In the genomic region with DNA sequence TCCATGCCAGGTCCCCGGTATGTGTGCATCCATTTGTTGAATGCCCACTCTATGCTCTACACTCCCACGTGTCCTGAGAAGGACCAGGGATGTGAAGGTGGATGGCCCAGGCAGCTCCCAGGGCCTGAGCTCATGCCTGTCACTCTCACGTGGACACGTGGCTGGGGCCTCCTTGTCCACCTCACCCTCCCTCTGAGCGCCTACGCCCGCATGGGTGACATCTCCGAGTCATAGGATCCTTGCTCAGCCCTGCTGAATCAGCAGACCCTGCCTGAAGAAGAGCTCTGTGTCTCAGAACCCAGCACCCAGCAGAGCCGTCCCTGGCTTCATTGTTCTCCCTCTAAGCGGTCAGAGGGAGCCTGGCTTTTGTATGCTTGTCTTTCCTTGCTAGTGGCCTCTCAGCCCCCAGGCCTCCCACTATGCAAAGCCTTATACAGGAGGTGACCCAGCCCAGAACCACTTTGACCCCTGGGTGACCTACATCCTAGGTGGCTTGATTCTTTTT, we compare ENCODE assay signal across 1 cellular context.
TF ChIP-seq lines count a peak whose summit lies in the region.

No MANE protein-coding gene starts in this region.

TF ChIP-seq in K562, 482 proteins besides CTCF, POLR2A, EP300 and RAD21 (continued from another document and continues in another):
- TF ChIP-seq E4F1 (CRISPR knock-in tag; IDR thresholded peaks at IDR 0.05; ENCODE audit: borderline replicate concordance) (no peak), GATAD2B (IDR thresholded peaks at IDR 0.05; ENCODE audit: borderline replicate concordance) (no peak), JUN (IDR thresholded peaks at IDR 0.05; ENCODE audit: borderline replicate concordance, low read depth, low read length) (peak; percentile 65), JUN (CRISPR knock-in tag; IDR thresholded peaks at IDR 0.05; ENCODE audit: borderline replicate concordance) (no peak), SMAD4 (CRISPR knock-in tag; conservative IDR thresholded peaks at IDR 0.05) (no peak), CREB1 (IDR thresholded peaks at IDR 0.05) (no peak), CREB1 (CRISPR knock-in tag; IDR thresholded peaks at IDR 0.05) (peak; percentile 31; the same call in 1 of the 2 replicates), COPS2 (conservative IDR thresholded peaks at IDR 0.05) (no peak), KLF10 (CRISPR knock-in tag; IDR thresholded peaks at IDR 0.05) (no peak), PML (IDR thresholded peaks at IDR 0.05; ENCODE audit: low read length) (no peak), SLC30A9 (CRISPR knock-in tag; IDR thresholded peaks at IDR 0.05) (no peak), SRF (CRISPR knock-in tag; IDR thresholded peaks at IDR 0.05) (no peak), ATF4 (CRISPR knock-in tag; IDR thresholded peaks at IDR 0.05) (no peak), RBM25 (IDR thresholded peaks at IDR 0.05; ENCODE audit: low read depth, low read length, severe bottlenecking) (no peak), CCAR2 (IDR thresholded peaks at IDR 0.05; ENCODE audit: low read depth, low read length) (no peak), POLR2G (IDR thresholded peaks at IDR 0.05; ENCODE audit: low read depth, low read length) (no peak), POLR2AphosphoS2 (IDR thresholded peaks at IDR 0.05; ENCODE audit: low read length) (no peak), FUS (optimal IDR thresholded peaks at IDR 0.05; ENCODE audit: low read depth, low read length) (no peak), ZNF175 (CRISPR knock-in tag; IDR thresholded peaks at IDR 0.05; ENCODE audit: low read depth) (no peak), SUPT5H (IDR thresholded peaks at IDR 0.05) (no peak), KLF16 (IDR thresholded peaks at IDR 0.05) (no peak), HEY1 (CRISPR knock-in tag; IDR thresholded peaks at IDR 0.05; ENCODE audit: borderline replicate concordance) (no peak)
- TF ChIP-seq, protein P1, sequence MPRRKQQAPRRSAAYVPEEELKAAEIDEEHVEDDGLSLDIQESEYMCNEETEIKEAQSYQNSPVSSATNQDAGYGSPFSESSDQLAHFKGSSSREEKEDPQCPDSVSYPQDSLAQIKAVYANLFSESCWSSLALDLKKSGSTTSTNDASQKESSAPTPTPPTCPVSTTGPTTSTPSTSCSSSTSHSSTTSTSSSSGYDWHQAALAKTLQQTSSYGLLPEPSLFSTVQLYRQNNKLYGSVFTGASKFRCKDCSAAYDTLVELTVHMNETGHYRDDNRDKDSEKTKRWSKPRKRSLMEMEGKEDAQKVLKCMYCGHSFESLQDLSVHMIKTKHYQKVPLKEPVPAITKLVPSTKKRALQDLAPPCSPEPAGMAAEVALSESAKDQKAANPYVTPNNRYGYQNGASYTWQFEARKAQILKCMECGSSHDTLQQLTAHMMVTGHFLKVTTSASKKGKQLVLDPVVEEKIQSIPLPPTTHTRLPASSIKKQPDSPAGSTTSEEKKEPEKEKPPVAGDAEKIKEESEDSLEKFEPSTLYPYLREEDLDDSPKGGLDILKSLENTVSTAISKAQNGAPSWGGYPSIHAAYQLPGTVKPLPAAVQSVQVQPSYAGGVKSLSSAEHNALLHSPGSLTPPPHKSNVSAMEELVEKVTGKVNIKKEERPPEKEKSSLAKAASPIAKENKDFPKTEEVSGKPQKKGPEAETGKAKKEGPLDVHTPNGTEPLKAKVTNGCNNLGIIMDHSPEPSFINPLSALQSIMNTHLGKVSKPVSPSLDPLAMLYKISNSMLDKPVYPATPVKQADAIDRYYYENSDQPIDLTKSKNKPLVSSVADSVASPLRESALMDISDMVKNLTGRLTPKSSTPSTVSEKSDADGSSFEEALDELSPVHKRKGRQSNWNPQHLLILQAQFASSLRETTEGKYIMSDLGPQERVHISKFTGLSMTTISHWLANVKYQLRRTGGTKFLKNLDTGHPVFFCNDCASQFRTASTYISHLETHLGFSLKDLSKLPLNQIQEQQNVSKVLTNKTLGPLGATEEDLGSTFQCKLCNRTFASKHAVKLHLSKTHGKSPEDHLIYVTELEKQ (CRISPR knock-in tag; IDR thresholded peaks at IDR 0.05) = no peak
- TF ChIP-seq, protein P2, sequence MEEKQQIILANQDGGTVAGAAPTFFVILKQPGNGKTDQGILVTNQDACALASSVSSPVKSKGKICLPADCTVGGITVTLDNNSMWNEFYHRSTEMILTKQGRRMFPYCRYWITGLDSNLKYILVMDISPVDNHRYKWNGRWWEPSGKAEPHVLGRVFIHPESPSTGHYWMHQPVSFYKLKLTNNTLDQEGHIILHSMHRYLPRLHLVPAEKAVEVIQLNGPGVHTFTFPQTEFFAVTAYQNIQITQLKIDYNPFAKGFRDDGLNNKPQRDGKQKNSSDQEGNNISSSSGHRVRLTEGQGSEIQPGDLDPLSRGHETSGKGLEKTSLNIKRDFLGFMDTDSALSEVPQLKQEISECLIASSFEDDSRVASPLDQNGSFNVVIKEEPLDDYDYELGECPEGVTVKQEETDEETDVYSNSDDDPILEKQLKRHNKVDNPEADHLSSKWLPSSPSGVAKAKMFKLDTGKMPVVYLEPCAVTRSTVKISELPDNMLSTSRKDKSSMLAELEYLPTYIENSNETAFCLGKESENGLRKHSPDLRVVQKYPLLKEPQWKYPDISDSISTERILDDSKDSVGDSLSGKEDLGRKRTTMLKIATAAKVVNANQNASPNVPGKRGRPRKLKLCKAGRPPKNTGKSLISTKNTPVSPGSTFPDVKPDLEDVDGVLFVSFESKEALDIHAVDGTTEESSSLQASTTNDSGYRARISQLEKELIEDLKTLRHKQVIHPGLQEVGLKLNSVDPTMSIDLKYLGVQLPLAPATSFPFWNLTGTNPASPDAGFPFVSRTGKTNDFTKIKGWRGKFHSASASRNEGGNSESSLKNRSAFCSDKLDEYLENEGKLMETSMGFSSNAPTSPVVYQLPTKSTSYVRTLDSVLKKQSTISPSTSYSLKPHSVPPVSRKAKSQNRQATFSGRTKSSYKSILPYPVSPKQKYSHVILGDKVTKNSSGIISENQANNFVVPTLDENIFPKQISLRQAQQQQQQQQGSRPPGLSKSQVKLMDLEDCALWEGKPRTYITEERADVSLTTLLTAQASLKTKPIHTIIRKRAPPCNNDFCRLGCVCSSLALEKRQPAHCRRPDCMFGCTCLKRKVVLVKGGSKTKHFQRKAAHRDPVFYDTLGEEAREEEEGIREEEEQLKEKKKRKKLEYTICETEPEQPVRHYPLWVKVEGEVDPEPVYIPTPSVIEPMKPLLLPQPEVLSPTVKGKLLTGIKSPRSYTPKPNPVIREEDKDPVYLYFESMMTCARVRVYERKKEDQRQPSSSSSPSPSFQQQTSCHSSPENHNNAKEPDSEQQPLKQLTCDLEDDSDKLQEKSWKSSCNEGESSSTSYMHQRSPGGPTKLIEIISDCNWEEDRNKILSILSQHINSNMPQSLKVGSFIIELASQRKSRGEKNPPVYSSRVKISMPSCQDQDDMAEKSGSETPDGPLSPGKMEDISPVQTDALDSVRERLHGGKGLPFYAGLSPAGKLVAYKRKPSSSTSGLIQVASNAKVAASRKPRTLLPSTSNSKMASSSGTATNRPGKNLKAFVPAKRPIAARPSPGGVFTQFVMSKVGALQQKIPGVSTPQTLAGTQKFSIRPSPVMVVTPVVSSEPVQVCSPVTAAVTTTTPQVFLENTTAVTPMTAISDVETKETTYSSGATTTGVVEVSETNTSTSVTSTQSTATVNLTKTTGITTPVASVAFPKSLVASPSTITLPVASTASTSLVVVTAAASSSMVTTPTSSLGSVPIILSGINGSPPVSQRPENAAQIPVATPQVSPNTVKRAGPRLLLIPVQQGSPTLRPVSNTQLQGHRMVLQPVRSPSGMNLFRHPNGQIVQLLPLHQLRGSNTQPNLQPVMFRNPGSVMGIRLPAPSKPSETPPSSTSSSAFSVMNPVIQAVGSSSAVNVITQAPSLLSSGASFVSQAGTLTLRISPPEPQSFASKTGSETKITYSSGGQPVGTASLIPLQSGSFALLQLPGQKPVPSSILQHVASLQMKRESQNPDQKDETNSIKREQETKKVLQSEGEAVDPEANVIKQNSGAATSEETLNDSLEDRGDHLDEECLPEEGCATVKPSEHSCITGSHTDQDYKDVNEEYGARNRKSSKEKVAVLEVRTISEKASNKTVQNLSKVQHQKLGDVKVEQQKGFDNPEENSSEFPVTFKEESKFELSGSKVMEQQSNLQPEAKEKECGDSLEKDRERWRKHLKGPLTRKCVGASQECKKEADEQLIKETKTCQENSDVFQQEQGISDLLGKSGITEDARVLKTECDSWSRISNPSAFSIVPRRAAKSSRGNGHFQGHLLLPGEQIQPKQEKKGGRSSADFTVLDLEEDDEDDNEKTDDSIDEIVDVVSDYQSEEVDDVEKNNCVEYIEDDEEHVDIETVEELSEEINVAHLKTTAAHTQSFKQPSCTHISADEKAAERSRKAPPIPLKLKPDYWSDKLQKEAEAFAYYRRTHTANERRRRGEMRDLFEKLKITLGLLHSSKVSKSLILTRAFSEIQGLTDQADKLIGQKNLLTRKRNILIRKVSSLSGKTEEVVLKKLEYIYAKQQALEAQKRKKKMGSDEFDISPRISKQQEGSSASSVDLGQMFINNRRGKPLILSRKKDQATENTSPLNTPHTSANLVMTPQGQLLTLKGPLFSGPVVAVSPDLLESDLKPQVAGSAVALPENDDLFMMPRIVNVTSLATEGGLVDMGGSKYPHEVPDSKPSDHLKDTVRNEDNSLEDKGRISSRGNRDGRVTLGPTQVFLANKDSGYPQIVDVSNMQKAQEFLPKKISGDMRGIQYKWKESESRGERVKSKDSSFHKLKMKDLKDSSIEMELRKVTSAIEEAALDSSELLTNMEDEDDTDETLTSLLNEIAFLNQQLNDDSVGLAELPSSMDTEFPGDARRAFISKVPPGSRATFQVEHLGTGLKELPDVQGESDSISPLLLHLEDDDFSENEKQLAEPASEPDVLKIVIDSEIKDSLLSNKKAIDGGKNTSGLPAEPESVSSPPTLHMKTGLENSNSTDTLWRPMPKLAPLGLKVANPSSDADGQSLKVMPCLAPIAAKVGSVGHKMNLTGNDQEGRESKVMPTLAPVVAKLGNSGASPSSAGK (IDR thresholded peaks at IDR 0.05) = no peak; the same call in 1 of the 2 replicates
- TF ChIP-seq, protein P3, sequence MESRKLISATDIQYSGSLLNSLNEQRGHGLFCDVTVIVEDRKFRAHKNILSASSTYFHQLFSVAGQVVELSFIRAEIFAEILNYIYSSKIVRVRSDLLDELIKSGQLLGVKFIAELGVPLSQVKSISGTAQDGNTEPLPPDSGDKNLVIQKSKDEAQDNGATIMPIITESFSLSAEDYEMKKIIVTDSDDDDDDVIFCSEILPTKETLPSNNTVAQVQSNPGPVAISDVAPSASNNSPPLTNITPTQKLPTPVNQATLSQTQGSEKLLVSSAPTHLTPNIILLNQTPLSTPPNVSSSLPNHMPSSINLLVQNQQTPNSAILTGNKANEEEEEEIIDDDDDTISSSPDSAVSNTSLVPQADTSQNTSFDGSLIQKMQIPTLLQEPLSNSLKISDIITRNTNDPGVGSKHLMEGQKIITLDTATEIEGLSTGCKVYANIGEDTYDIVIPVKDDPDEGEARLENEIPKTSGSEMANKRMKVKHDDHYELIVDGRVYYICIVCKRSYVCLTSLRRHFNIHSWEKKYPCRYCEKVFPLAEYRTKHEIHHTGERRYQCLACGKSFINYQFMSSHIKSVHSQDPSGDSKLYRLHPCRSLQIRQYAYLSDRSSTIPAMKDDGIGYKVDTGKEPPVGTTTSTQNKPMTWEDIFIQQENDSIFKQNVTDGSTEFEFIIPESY (CRISPR knock-in tag; IDR thresholded peaks at IDR 0.05) = peak; percentile 82
- TF ChIP-seq, protein P4, sequence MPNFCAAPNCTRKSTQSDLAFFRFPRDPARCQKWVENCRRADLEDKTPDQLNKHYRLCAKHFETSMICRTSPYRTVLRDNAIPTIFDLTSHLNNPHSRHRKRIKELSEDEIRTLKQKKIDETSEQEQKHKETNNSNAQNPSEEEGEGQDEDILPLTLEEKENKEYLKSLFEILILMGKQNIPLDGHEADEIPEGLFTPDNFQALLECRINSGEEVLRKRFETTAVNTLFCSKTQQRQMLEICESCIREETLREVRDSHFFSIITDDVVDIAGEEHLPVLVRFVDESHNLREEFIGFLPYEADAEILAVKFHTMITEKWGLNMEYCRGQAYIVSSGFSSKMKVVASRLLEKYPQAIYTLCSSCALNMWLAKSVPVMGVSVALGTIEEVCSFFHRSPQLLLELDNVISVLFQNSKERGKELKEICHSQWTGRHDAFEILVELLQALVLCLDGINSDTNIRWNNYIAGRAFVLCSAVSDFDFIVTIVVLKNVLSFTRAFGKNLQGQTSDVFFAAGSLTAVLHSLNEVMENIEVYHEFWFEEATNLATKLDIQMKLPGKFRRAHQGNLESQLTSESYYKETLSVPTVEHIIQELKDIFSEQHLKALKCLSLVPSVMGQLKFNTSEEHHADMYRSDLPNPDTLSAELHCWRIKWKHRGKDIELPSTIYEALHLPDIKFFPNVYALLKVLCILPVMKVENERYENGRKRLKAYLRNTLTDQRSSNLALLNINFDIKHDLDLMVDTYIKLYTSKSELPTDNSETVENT (CRISPR knock-in tag; IDR thresholded peaks at IDR 0.05) = no peak
